8 cellular contexts compared by ENCODE assay signal in the genomic region with DNA sequence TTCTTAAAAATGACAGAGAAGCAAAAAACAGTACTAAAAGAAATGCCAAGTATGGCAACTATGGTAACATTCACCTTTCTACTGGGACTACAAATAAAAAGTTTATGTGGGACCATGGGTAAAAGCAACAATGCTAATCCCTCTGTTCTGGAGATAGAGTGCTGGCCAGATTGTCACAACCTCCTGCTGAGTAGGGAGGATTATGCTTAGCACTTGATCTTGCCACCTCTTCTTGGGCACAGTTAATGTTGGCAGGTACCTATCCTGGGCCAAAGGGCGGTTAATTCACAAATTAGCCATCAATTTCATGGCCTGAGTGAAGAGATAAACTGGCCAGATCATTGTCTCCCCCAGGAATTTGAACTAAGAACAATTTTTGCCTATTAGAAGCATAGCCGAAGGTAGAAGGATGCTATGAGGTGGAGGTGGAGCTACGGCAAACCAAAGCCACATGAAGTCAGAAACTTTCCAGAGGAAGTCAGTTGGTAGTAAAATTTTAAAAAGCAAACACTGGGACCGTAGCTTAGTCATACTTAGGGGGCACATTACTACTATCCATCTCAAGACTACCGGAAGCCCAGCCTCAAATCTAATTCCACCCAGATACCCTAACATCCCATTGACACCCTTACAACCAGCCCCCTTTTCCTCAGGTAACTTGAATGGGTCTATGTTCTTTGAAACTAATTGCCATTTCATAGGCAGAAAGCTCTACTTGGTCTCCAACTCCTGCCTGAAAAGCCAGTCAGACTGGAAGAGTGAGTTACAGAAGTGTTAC. TPM values are rescaled to one million over a fixed set of nuclear protein-coding genes. Genes with fewer than 3 reads are reported as not detected.
DNase-seq lines count a peak whose midpoint lies in the region; ATAC-seq and TF ChIP-seq lines count a peak whose summit lies in the region.

No MANE protein-coding gene starts in this region.

- peak overlapping the region; percentile 8 for H3K4me3 Mint-ChIP-seq in memory B cell

- TF ChIP-seq CTCF in GM12865 (IDR thresholded peaks at IDR 0.05; ENCODE audit: insufficient read depth, low read depth, low read length, missing control alignments): no peak

- peaks cover 36% of the 10 kb centered on the region for H3K4me1 Mint-ChIP-seq in memory B cell

- ATAC-seq in memory B cell (ENCODE audit: low read depth): no peak
- no peak for ATAC-seq in HG03039 (IDR thresholded peaks at IDR 0.05; ENCODE audit: unreplicated experiment)
- no peak for ATAC-seq in HG03135 (IDR thresholded peaks at IDR 0.05; ENCODE audit: unreplicated experiment)
- no peak for ATAC-seq in left colon

- peak overlapping the region; percentile 73 for H3K4me3 ChIP-seq in GM12865 (ENCODE audit: low read depth, low read length)

- peak; percentile 60 for DNase-seq in GM12865 (ENCODE audit: low read depth)
- DNase-seq in HuH-7 (ENCODE audit: low spot score): peak; percentile 46
- peak; percentile 46 to 53 for DNase-seq in activated T-cell treated with anti-CD3 and anti-CD28 coated beads, Interleukin-2, amount 50 U/mL, for 48 hours
- no peak for DNase-seq in memory B cell (ENCODE audit: low spot score in 2 of 2)
- no peak for DNase-seq in NCI-H2081 (lab: John Stamatoyannopoulos, UW)
- no peak for DNase-seq in left colon

- H3K9me3 Mint-ChIP-seq in memory B cell: no peaks in the 10 kb centered on the region

- intact Hi-C loops in left colon (cut with DNase I, micrococcal nuclease): no loop called here

- peak overlapping the region; percentile 64 for H3K27ac Mint-ChIP-seq in memory B cell

- H3K36me3 Mint-ChIP-seq in memory B cell: peaks cover 15% of the 10 kb centered on the region

- no peaks in the 10 kb centered on the region for H3K27me3 Mint-ChIP-seq in memory B cell

RNA-seq across cellular contexts. Expression of a gene that starts 2.7 kb away (rescaled TPM):
- total RNA-seq in left colon: 10 to 100 TPM; 14.7 to 15.4 TPM

Comparison
In these comparisons a context has a peak if more than half of its experiments do, and no peak if none do; other contexts are left out.
1. DNase-seq: peak in GM12865 (single experiment), HuH-7 (single experiment) and activated T-cell treated with anti-CD3 and anti-CD28 coated beads, Interleukin-2, amount 50 U/mL, for 48 hours (2 of 2); none in memory B cell (0 of 2), NCI-H2081 (0 of 2) and left colon (0 of 2).